20 cellular contexts compared by ENCODE assay signal in the genomic region with DNA sequence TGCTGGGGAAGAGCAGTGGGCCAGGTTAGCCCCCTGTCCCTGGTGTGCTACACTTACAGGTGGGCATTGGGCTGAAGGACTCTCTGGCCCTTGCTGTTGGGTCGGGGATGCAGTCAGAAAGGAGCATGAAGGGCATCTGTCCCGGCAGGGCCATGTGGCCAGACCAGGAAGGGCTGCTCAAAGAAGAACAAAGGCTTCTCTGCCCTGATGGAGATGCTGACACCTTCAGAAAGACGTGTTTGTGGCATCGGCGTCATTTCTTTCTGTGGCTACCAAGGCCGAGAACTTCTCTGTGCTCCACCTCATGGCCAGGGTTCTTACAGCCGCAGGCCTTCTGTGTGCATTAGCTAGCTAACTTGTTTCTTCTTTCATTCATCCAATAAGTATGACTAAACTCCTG.
"Had no signal": no experiment of that assay in that cellular context is flagged by ENCODE, and none has a peak within 500 bp of the region (broad histone marks: within the 10 kb centered on the region; RNA-seq: fewer than 3 reads in every experiment).

No MANE protein-coding gene starts in this region.

- H3K36me3 Mint-ChIP-seq: brain had no signal

- H3K36me3 ChIP-seq: prostate gland had no signal

- H3K9me3 ChIP-seq: prostate gland, suprapubic skin had no signal

- DNase-seq: activated CD4-positive, alpha-beta T cell treated with anti-CD3 and anti-CD28 coated beads for 48 hours; activated CD8-positive, alpha-beta memory T cell treated with anti-CD3 and anti-CD28 coated beads for 24 hours; activated naive CD8-positive, alpha-beta T cell treated with anti-CD3 and anti-CD28 coated beads, Interleukin-2, amount 10 ng/mL, durations not matched to agents 7 days and 5 days; central memory CD4-positive, alpha-beta T cell; cortex of kidney; effector CD8-positive, alpha-beta T cell; foreskin fibroblast; hypothalamus; kidney glomerular epithelial cell; left ventricle myocardium superior; nephron progenitor cell; right cardiac atrium; stimulated activated CD4-positive, alpha-beta T cell treated with anti-CD3 and anti-CD28 coated beads, Interleukin-4, amount 100 ng/mL, for 24 hours; stimulated activated naive CD8-positive, alpha-beta T cell treated with anti-CD3 and anti-CD28 coated beads, Interleukin-15, Interleukin-2, amounts not matched to agents 100 U/mL and 50 U/mL, for 24 hours; trophoblast cell had no signal

- H3K27me3 Mint-ChIP-seq: activated naive CD8-positive, alpha-beta T cell treated with anti-CD3 and anti-CD28 coated beads, Interleukin-2, amount 10 ng/mL, durations not matched to agents 7 days and 5 days; memory B cell had no signal

- H3K4me3 ChIP-seq: prostate gland, skin epidermis, suprapubic skin had no signal

- H3K27me3 ChIP-seq: suprapubic skin had no signal

- H3K27ac ChIP-seq: prostate gland, suprapubic skin had no signal

- H3K4me3 Mint-ChIP-seq: activated naive CD8-positive, alpha-beta T cell treated with anti-CD3 and anti-CD28 coated beads, Interleukin-2, amount 10 ng/mL, durations not matched to agents 7 days and 5 days; brain; memory B cell; nephron progenitor cell had no signal

- ATAC-seq: left ventricle myocardium superior; right cardiac atrium; stimulated activated naive CD8-positive, alpha-beta T cell treated with anti-CD3 and anti-CD28 coated beads, Interleukin-15, Interleukin-2, amounts not matched to agents 100 U/mL and 50 U/mL, for 24 hours had no signal

- H3K27ac Mint-ChIP-seq: memory B cell, nephron progenitor cell had no signal

- H3K4me1 ChIP-seq: prostate gland, suprapubic skin had no signal

- H3K9me3 Mint-ChIP-seq: activated naive CD8-positive, alpha-beta T cell treated with anti-CD3 and anti-CD28 coated beads, Interleukin-2, amount 10 ng/mL, durations not matched to agents 7 days and 5 days had no signal
